22 cellular contexts compared by ENCODE assay signal in genomic region chrX:152861116-152861515, GRCh38. TPM values are rescaled to one million over a fixed set of nuclear protein-coding genes. Genes with fewer than 3 reads are reported as not detected.
DNase-seq lines count a peak whose midpoint lies in the region; ATAC-seq, FAIRE-seq and TF ChIP-seq lines count a peak whose summit lies in the region.
"Had no signal": no experiment of that assay in that cellular context is flagged by ENCODE, and none has a peak within 500 bp of the region (broad histone marks: within the 10 kb centered on the region; RNA-seq: fewer than 3 reads in every experiment).

No MANE protein-coding gene starts in this region.

- H4K20me1 ChIP-seq in smooth muscle cell (ENCODE audit: low read depth): no peaks in the 10 kb centered on the region

- no peaks in the 10 kb centered on the region for H3K9me3 ChIP-seq in WERI-Rb-1 (ENCODE audit: severe bottlenecking)
- H3K9me3 ChIP-seq in smooth muscle cell (replicated peaks; ENCODE audit: low read depth): peaks cover 3% of the 10 kb centered on the region
- H3K9me3 ChIP-seq: BLaER1 had no signal

- H3K4me1 ChIP-seq in smooth muscle cell (ENCODE audit: low read depth): no peaks in the 10 kb centered on the region
- H3K4me1 ChIP-seq: BLaER1, stomach had no signal

- TF ChIP-seq CTCF in D721Med (IDR thresholded peaks at IDR 0.05; ENCODE audit: insufficient read depth, missing control alignments) (no peak), WERI-Rb-1 (IDR thresholded peaks at IDR 0.05; ENCODE audit: low read depth, low read length) (no peak), smooth muscle cell (IDR thresholded peaks at IDR 0.05; ENCODE audit: borderline replicate concordance, insufficient read depth, poor library complexity, severe bottlenecking) (no peak)

- no peak overlapping the region for H3K4me2 ChIP-seq in smooth muscle cell
- H3K4me2 ChIP-seq: BLaER1 had no signal

- H2AFZ ChIP-seq in smooth muscle cell (ENCODE audit: low read depth): no peak overlapping the region

- H3K4me3 ChIP-seq in WERI-Rb-1 (ENCODE audit: low read depth, low read length) (no peak overlapping the region), smooth muscle cell (no peak overlapping the region)
- H3K4me3 ChIP-seq: BLaER1, stomach had no signal

- H3K27me3 ChIP-seq in WERI-Rb-1 (ENCODE audit: insufficient read depth, low read depth, severe bottlenecking) (no peaks in the 10 kb centered on the region), smooth muscle cell (ENCODE audit: low read depth) (no peaks in the 10 kb centered on the region)
- H3K27me3 ChIP-seq: stomach had no signal

- peak; percentile 76 for FAIRE-seq in D721Med (lab: Jason Lieb, UNC)

- H3F3A ChIP-seq in smooth muscle cell (ENCODE audit: low read depth): no peaks in the 10 kb centered on the region

- in situ Hi-C loops in KBM-7 (cut with MboI; ENCODE audit: low pct_unique_long_range_greater_than_20kb, low sequenced_read_pairs): no loop called here

- 80% methylated on average over 3 of the region's 3 CpGs for WGBS in smooth muscle cell (ENCODE audit: low lambda C conversion rate)

- H3K36me3 ChIP-seq in WERI-Rb-1 (peaks cover 60% of the 10 kb centered on the region), smooth muscle cell (ENCODE audit: low read depth) (no peaks in the 10 kb centered on the region)

- ATAC-seq in HG03460 (IDR thresholded peaks at IDR 0.05; ENCODE audit: unreplicated experiment): no peak
- ATAC-seq: activated CD8-positive, alpha-beta T cell treated with anti-CD3 and anti-CD28 coated beads, Interleukin-2, amount 10 ng/mL, durations not matched to agents 7 days and 5 days; activated T-cell treated with anti-CD3 and anti-CD28 coated beads, Interleukin-2, amount 50 U/mL, for 4 hours had no signal

- DNase-seq in D721Med (ENCODE audit: insufficient read length, low spot score) (no peak), KBM-7 (peak; percentile 43), WERI-Rb-1 (peak; percentile 43), kidney tubule cell (ENCODE audit: low spot score) (peak; percentile 26), smooth muscle cell (lab: John Stamatoyannopoulos, UW; ENCODE audit: unreplicated experiment) (no peak)
- DNase-seq in activated CD4-positive, alpha-beta T cell treated with anti-CD3 and anti-CD28 coated beads for 48 hours: no peak
- DNase-seq in activated CD4-positive, alpha-beta T cell treated with anti-CD3 and anti-CD28 coated beads for 1 hour: no peak
- DNase-seq: activated CD8-positive, alpha-beta T cell treated with anti-CD3 and anti-CD28 coated beads, Interleukin-2, amount 10 ng/mL, durations not matched to agents 7 days and 5 days; activated naive CD4-positive, alpha-beta T cell treated with anti-CD3 and anti-CD28 coated beads, Interleukin-2, amount 10 ng/mL, durations not matched to agents 7 days and 5 days; activated T-cell treated with anti-CD3 and anti-CD28 coated beads, Interleukin-2, amount 50 U/mL, for 4 hours; effector memory CD4-positive, alpha-beta T cell; H7; islet precursor cell; mammary epithelial cell; MM.1S; NCI-H1694; NCI-H446; SHP77; stimulated activated CD4-positive, alpha-beta T cell treated with anti-CD3 and anti-CD28 coated beads, Interleukin-2, amount 100 ng/mL, for 48 hours; stomach had no signal

- H3K79me2 ChIP-seq in smooth muscle cell (ENCODE audit: low read depth): no peaks in the 10 kb centered on the region

- H3K9ac ChIP-seq in smooth muscle cell (ENCODE audit: low read depth): no peak overlapping the region
- H3K9ac ChIP-seq: BLaER1 had no signal

- H3K27ac ChIP-seq in WERI-Rb-1: no peak overlapping the region
- no peak overlapping the region for H3K27ac ChIP-seq in smooth muscle cell (ENCODE audit: low read depth)
- H3K27ac ChIP-seq: BLaER1, stomach had no signal

RNA-seq across cellular contexts. Expression of gene NSDHL, which starts 30.3 kb away (rescaled TPM):
- 20.5 and 20.9 TPM in 2 replicates for total RNA-seq in smooth muscle cell
- polyA plus RNA-seq in smooth muscle cell: 34.1 and 36.4 TPM in 2 replicates

RNA-seq across cellular contexts. Expression of gene CETN2, which starts 30.6 kb away (rescaled TPM):
- 58.3 and 62.1 TPM in 2 replicates for total RNA-seq in smooth muscle cell
- polyA plus RNA-seq in smooth muscle cell: 42.9 and 60.7 TPM in 2 replicates

RNA-seq across cellular contexts. Expression of gene ZNF185, which starts 36.8 kb away (rescaled TPM):
- total RNA-seq in smooth muscle cell: 11.8 and 12.3 TPM in 2 replicates
- polyA plus RNA-seq in smooth muscle cell: 7.2 and 17.5 TPM in 2 replicates

Comparison
In these comparisons a context has a peak if more than half of its experiments do, and no peak if none do; other contexts are left out.
1. DNase-seq: peak in KBM-7 (single experiment), WERI-Rb-1 (single experiment) and kidney tubule cell (single experiment); none in D721Med (single experiment), activated CD4-positive, alpha-beta T cell treated with anti-CD3 and anti-CD28 coated beads for 48 hours (single experiment), smooth muscle cell (single experiment) and activated CD4-positive, alpha-beta T cell treated with anti-CD3 and anti-CD28 coated beads for 1 hour (single experiment).